In the genomic region with DNA sequence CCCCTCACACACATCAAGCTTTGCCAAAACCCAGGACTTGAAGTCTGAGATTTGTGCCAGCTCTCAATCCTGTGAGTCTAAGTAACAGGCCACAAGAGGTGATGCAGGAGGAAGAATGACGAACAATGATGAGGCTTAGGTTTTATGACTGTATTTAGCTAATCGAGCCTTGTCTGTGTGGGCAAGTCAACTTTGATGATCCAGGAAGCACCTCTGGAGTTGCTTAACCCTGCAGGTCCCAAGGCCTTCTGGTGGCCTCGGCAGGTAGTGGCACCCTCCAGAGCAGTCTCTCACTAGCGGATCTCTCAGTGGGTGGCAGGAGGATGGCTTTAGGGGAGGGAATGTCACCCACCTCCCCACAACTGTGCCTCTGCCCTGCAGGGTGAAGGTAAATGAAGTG, we compare ENCODE assay signal across 12 cellular contexts. TPM values are rescaled to one million over a fixed set of nuclear protein-coding genes. Genes with fewer than 3 reads are reported as not detected.
A peak's percentile ranks its signal among the peaks of the same experiment; 100 is the strongest.
DNase-seq lines count a peak whose midpoint lies in the region; ATAC-seq lines count a peak whose summit lies in the region.
"Had no signal": no experiment of that assay in that cellular context is flagged by ENCODE, and none has a peak within 500 bp of the region (broad histone marks: within the 10 kb centered on the region; RNA-seq: fewer than 3 reads in every experiment).

No MANE protein-coding gene starts in this region.

- DNase-seq in A172 (ENCODE audit: low spot score): peak; percentile 46
- DNase-seq in COLO829 (ENCODE audit: low spot score): peak; percentile 60
- peak; percentile 89 for DNase-seq in NCI-H69 (lab: John Stamatoyannopoulos, UW)
- peak; percentile 76 for DNase-seq in epithelial cell of prostate (ENCODE audit: low read depth, low spot score)
- DNase-seq in NCI-H345 (lab: John Stamatoyannopoulos, UW): no peak
- DNase-seq in amniotic stem cell (lab: John Stamatoyannopoulos, UW): no peak
- no peak for DNase-seq in NCI-H1694 treated with DMSO at 0.1 percent for 48 hours (lab: John Stamatoyannopoulos, UW)
- DNase-seq: adrenal gland, NCI-H526 treated with DMSO at 0.1 percent for 48 hours had no signal

- no peak for ATAC-seq in HG03135 (IDR thresholded peaks at IDR 0.05; ENCODE audit: unreplicated experiment)
- ATAC-seq: right lobe of liver had no signal

- peak overlapping the region; percentile 20 for H3K27ac ChIP-seq in epithelial cell of prostate
- H3K27ac ChIP-seq: esophagus muscularis mucosa, right lobe of liver had no signal

RNA-seq across cellular contexts. Expression of gene CDK5RAP3, which starts 28.7 kb away (rescaled TPM):
- 87.2 and 96.9 TPM in 2 replicates for total RNA-seq in A172 (2014; rRNA removed; shearing (Covaris generic))

RNA-seq across cellular contexts. Expression of gene COPZ2, which starts 38.0 kb away (rescaled TPM):
- 24.1 and 40.0 TPM in 2 replicates for total RNA-seq in A172 (2014; rRNA removed; shearing (Covaris generic))

RNA-seq across cellular contexts. Expression of gene PRR15L, which starts 41.9 kb away (rescaled TPM):
- not detected in 2 replicates for total RNA-seq in A172 (2014; rRNA removed; shearing (Covaris generic))
- total RNA-seq: esophagus muscularis mucosa had no signal

RNA-seq across cellular contexts. Expression of gene NFE2L1, which starts 48.5 kb away (rescaled TPM):
- 73.6 and 140 TPM in 2 replicates for total RNA-seq in A172 (2014; rRNA removed; shearing (Covaris generic))

RNA-seq across cellular contexts. Expression of gene PNPO, which starts 58.2 kb away (rescaled TPM):
- total RNA-seq in A172 (2014; rRNA removed; shearing (Covaris generic)): 59.4 and 61.9 TPM in 2 replicates

Comparison
In these comparisons a context has a peak if more than half of its experiments do, and no peak if none do; other contexts are left out.
1. DNase-seq: peak in A172 (single experiment), COLO829 (single experiment), NCI-H69 (single experiment) and epithelial cell of prostate (single experiment); none in NCI-H345 (single experiment), amniotic stem cell (single experiment) and NCI-H1694 treated with DMSO at 0.1 percent for 48 hours (single experiment).